Comparison of ENCODE assay signal across 9 cellular contexts in the genomic region with DNA sequence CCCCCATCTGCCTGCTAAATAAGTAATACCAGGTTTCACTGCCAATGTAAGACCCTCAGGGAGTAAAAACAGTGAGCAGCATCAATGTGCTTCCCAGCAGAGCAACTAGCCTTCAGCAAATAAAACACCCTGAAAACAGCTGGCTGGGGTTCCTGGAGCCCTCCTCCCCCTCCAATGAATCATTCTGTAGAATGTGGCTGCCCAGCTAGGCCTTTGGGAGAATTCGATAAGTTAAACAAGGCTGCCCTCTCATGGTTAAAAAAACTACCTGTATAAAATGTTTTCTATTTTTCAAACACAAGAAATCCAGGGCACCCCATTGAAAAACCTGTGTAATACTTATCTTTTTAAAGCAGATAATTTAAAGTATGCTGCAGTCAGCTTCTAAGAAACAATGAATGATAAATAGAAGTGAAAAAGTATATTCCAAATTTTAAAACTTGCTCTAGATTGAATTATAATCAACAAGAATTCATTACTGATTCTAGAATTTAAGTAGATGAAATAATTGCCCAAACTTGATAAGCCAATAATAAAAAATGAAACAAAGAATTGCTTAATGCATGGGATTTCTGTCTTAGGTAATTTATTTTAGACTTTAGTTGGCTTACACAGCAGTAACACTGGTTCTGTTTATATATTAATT. TPM values are rescaled to one million over a fixed set of nuclear protein-coding genes. Genes with fewer than 3 reads are reported as not detected.
DNase-seq lines count a peak whose midpoint lies in the region; ATAC-seq lines count a peak whose summit lies in the region.
"Had no signal": no experiment of that assay in that cellular context is flagged by ENCODE, and none has a peak within 500 bp of the region (broad histone marks: within the 10 kb centered on the region; RNA-seq: fewer than 3 reads in every experiment).

No MANE protein-coding gene starts in this region.

- H3K27me3 ChIP-seq in H7 (ENCODE audit: control insufficient read depth, insufficient read depth, low read length): no peaks in the 10 kb centered on the region
- H3K27me3 ChIP-seq: upper lobe of left lung had no signal

- H3K4me3 ChIP-seq in H7 (ENCODE audit: insufficient read depth, low read depth, low read length): no peak overlapping the region
- H3K4me3 ChIP-seq: upper lobe of left lung had no signal

- no peaks in the 10 kb centered on the region for H3K36me3 ChIP-seq in H7 (replicated peaks; ENCODE audit: control insufficient read depth, insufficient read depth, low read length)
- H3K36me3 ChIP-seq: upper lobe of left lung had no signal

- ATAC-seq in HG02870 (IDR thresholded peaks at IDR 0.05; ENCODE audit: unreplicated experiment): no peak
- ATAC-seq in GM21825 (IDR thresholded peaks at IDR 0.05; ENCODE audit: unreplicated experiment): no peak

- DNase-seq in Ammon's horn (ENCODE audit: low spot score) (peak; percentile 29), H7 (peak; percentile 53), NCI-H2196 treated with DMSO at 0.1 percent for 48 hours (lab: John Stamatoyannopoulos, UW; ENCODE audit: unreplicated experiment) (peak; percentile 29), amniotic stem cell (lab: John Stamatoyannopoulos, UW) (peak; percentile 56), iris pigment epithelial cell (ENCODE audit: low read depth) (peak; percentile 73)
- DNase-seq in activated naive CD4-positive, alpha-beta T cell treated with anti-CD3 and anti-CD28 coated beads, Interleukin-2, amount 50 U/mL, for 16 hours: no peak
- DNase-seq: upper lobe of left lung had no signal

RNA-seq across cellular contexts. Expression of gene TOM1L1, which starts 9.4 kb away (rescaled TPM):
- 61.9 and 75.7 TPM in 2 replicates for total RNA-seq in H7 (2014; rRNA removed; shearing (Covaris generic))
